ENCODE assay signal across 19 cellular contexts in genomic region chr9:76443887-76444286, GRCh38. TPM values are rescaled to one million over a fixed set of nuclear protein-coding genes. Genes with fewer than 3 reads are reported as not detected.
DNase-seq lines count a peak whose midpoint lies in the region; ATAC-seq and TF ChIP-seq lines count a peak whose summit lies in the region.
"Had no signal": no experiment of that assay in that cellular context is flagged by ENCODE, and none has a peak within 500 bp of the region (broad histone marks: within the 10 kb centered on the region; RNA-seq: fewer than 3 reads in every experiment).

No MANE protein-coding gene starts in this region.

- H3K27me3 ChIP-seq in parathyroid adenoma (ENCODE audit: control insufficient read depth, insufficient read depth, low read length) = no peaks in the 10 kb centered on the region

- H3K79me2 ChIP-seq in OCI-LY7 (ENCODE audit: insufficient read depth, low read depth, low read length) (no peaks in the 10 kb centered on the region), parathyroid adenoma (no peaks in the 10 kb centered on the region)

- H3K4me1 Mint-ChIP-seq in activated T-cell treated with anti-CD3 and anti-CD28 coated beads, Interleukin-2, amount 50 U/mL, for 24 hours (ENCODE audit: low read depth) = peaks cover 54% of the 10 kb centered on the region
- H3K4me1 Mint-ChIP-seq in activated T-helper 2 cell treated with anti-CD3 and anti-CD28 coated beads, Interferon-gamma antibody, Interleukin-2, Interleukin-4, amounts not matched to agents 10 μg/mL and 5 μg/mL and 100 μg/mL, durations not matched to agents 14 hours and 24 hours and 36 hours (ENCODE audit: low read depth) = peaks cover 57% of the 10 kb centered on the region
- H3K4me1 Mint-ChIP-seq in Calu3 (ENCODE audit: low read depth, unreplicated experiment) = peaks cover 17% of the 10 kb centered on the region
- H3K4me1 Mint-ChIP-seq: GM23338 had no signal

- H3K27ac ChIP-seq in OCI-LY7 (ENCODE audit: low read depth, low read length, poor library complexity, severe bottlenecking) = no peak overlapping the region
- peak overlapping the region; percentile 88 for H3K27ac ChIP-seq in parathyroid adenoma
- H3K27ac ChIP-seq: PC-9 had no signal

- H3K9me3 Mint-ChIP-seq in activated T-cell treated with anti-CD3 and anti-CD28 coated beads, Interleukin-2, amount 50 U/mL, for 24 hours = no peaks in the 10 kb centered on the region
- H3K9me3 Mint-ChIP-seq in activated T-helper 2 cell treated with anti-CD3 and anti-CD28 coated beads, Interferon-gamma antibody, Interleukin-2, Interleukin-4, amounts not matched to agents 10 μg/mL and 5 μg/mL and 100 μg/mL, durations not matched to agents 14 hours and 24 hours and 36 hours = no peaks in the 10 kb centered on the region
- H3K9me3 Mint-ChIP-seq in Calu3 (ENCODE audit: low read depth, unreplicated experiment) = no peaks in the 10 kb centered on the region

- H3K4me3 ChIP-seq in OCI-LY7 (ENCODE audit: low read depth, low read length, poor library complexity, severe bottlenecking) (no peak overlapping the region), parathyroid adenoma (ENCODE audit: low read depth, low read length) (no peak overlapping the region)
- H3K4me3 ChIP-seq: GM23338, K562, PC-9 had no signal

- no peaks in the 10 kb centered on the region for H3K9me3 ChIP-seq in OCI-LY7 (ENCODE audit: low read length)
- H3K9me3 ChIP-seq in parathyroid adenoma (ENCODE audit: control insufficient read depth, low read length) = no peaks in the 10 kb centered on the region

- H3K4me2 ChIP-seq in OCI-LY7 (ENCODE audit: low read length) (no peak overlapping the region), parathyroid adenoma (ENCODE audit: low read length) (peak overlapping the region; percentile 3)
- H3K4me2 ChIP-seq: GM23338, PC-9 had no signal

- no peaks in the 10 kb centered on the region for H3K27me3 Mint-ChIP-seq in activated T-cell treated with anti-CD3 and anti-CD28 coated beads, Interleukin-2, amount 50 U/mL, for 24 hours
- no peaks in the 10 kb centered on the region for H3K27me3 Mint-ChIP-seq in activated T-helper 2 cell treated with anti-CD3 and anti-CD28 coated beads, Interferon-gamma antibody, Interleukin-2, Interleukin-4, amounts not matched to agents 10 μg/mL and 5 μg/mL and 100 μg/mL, durations not matched to agents 14 hours and 24 hours and 36 hours (ENCODE audit: low read depth)
- H3K27me3 Mint-ChIP-seq in Calu3 (ENCODE audit: unreplicated experiment) = no peaks in the 10 kb centered on the region

- intact Hi-C loops in OCI-LY7 (cut with micrococcal nuclease; ENCODE audit: unreplicated experiment) = no loop called here
- intact Hi-C loops in activated T-helper 2 cell treated with anti-CD3 and anti-CD28 coated beads, Interferon-gamma antibody, Interleukin-2, Interleukin-4, amounts not matched to agents 10 μg/mL and 5 μg/mL and 100 μg/mL, durations not matched to agents 14 hours and 24 hours and 36 hours (cut with micrococcal nuclease) = loop anchor here (2.0 kb wide), 1 partner anchor 15 kb away; the partner anchor contains the start of gene GCNT1
- intact Hi-C loops in Calu3 (cut with micrococcal nuclease; ENCODE audit: unreplicated experiment) = loop anchor here (5.0 kb wide), 1 partner anchor 42 kb away; no protein-coding TSS in a partner anchor

- no peak for ATAC-seq in HG02759 (IDR thresholded peaks at IDR 0.05; ENCODE audit: unreplicated experiment)
- ATAC-seq: GM23338, HCT116, K562 had no signal

- CTCF ChIA-PET in OCI-LY7 (lab: Charles Lee; ENCODE audit: unreplicated experiment) (no interaction called here), Calu3 (lab: Charles Lee) (interaction anchor here (0.7 kb wide), 1 partner anchor 374 kb away, joined by 3 read pairs; no protein-coding TSS in a partner anchor)

- H3K36me3 Mint-ChIP-seq in activated T-cell treated with anti-CD3 and anti-CD28 coated beads, Interleukin-2, amount 50 U/mL, for 24 hours (ENCODE audit: low read depth) = peaks cover 20% of the 10 kb centered on the region
- peaks cover 25% of the 10 kb centered on the region for H3K36me3 Mint-ChIP-seq in activated T-helper 2 cell treated with anti-CD3 and anti-CD28 coated beads, Interferon-gamma antibody, Interleukin-2, Interleukin-4, amounts not matched to agents 10 μg/mL and 5 μg/mL and 100 μg/mL, durations not matched to agents 14 hours and 24 hours and 36 hours (ENCODE audit: low read depth)
- H3K36me3 Mint-ChIP-seq in Calu3 (ENCODE audit: insufficient read depth, unreplicated experiment) = peaks cover 11% of the 10 kb centered on the region

- H3K9ac ChIP-seq in parathyroid adenoma = no peak overlapping the region

- no peak for TF ChIP-seq CTCF in OCI-LY7 (conservative IDR thresholded peaks at IDR 0.05; ENCODE audit: low read length)
- no peak for TF ChIP-seq CTCF in parathyroid adenoma (IDR thresholded peaks at IDR 0.05)
- TF ChIP-seq CTCF in Calu3 (IDR thresholded peaks at IDR 0.05; ENCODE audit: unreplicated experiment) = no peak

- H3K4me3 Mint-ChIP-seq in activated T-cell treated with anti-CD3 and anti-CD28 coated beads, Interleukin-2, amount 50 U/mL, for 24 hours = peak overlapping the region; percentile 81
- peak overlapping the region; percentile 88 for H3K4me3 Mint-ChIP-seq in activated T-helper 2 cell treated with anti-CD3 and anti-CD28 coated beads, Interferon-gamma antibody, Interleukin-2, Interleukin-4, amounts not matched to agents 10 μg/mL and 5 μg/mL and 100 μg/mL, durations not matched to agents 14 hours and 24 hours and 36 hours (ENCODE audit: low read depth)
- no peak overlapping the region for H3K4me3 Mint-ChIP-seq in Calu3 (ENCODE audit: low read depth, unreplicated experiment)
- H3K4me3 Mint-ChIP-seq: GM23338 had no signal

- H3K4me1 ChIP-seq in OCI-LY7 (ENCODE audit: insufficient read depth, low read length, poor library complexity, severe bottlenecking) (peaks cover 4% of the 10 kb centered on the region), parathyroid adenoma (peaks cover 29% of the 10 kb centered on the region)

- H2AFZ ChIP-seq in OCI-LY7 (ENCODE audit: low read length) (0 out of 2 replicates have a peak overlapping the region, but pooled peaks have one; percentile 42), parathyroid adenoma (peak overlapping the region; percentile 72)
- H2AFZ ChIP-seq: GM23338, PC-9 had no signal

- H3K36me3 ChIP-seq in OCI-LY7 (ENCODE audit: insufficient read depth, low read length) (no peaks in the 10 kb centered on the region), parathyroid adenoma (ENCODE audit: control insufficient read depth, insufficient read depth, low read length) (no peaks in the 10 kb centered on the region)

- no peaks in the 10 kb centered on the region for H4K20me1 ChIP-seq in OCI-LY7 (ENCODE audit: insufficient read depth, low read length)

- H3K27ac Mint-ChIP-seq in activated T-cell treated with anti-CD3 and anti-CD28 coated beads, Interleukin-2, amount 50 U/mL, for 24 hours = peak overlapping the region; percentile 10
- peak overlapping the region; percentile 43 for H3K27ac Mint-ChIP-seq in activated T-helper 2 cell treated with anti-CD3 and anti-CD28 coated beads, Interferon-gamma antibody, Interleukin-2, Interleukin-4, amounts not matched to agents 10 μg/mL and 5 μg/mL and 100 μg/mL, durations not matched to agents 14 hours and 24 hours and 36 hours
- H3K27ac Mint-ChIP-seq in Calu3 (ENCODE audit: unreplicated experiment) = no peak overlapping the region
- H3K27ac Mint-ChIP-seq: GM23338 had no signal

- H3K9me2 ChIP-seq in OCI-LY7 (ENCODE audit: insufficient read depth, low read length) = no peaks in the 10 kb centered on the region

- BruUV-seq in OCI-LY7 (replicated peaks; lab: Mats Ljungman, UMichigan) (no TSS peak), Calu3 (replicated peaks; lab: Mats Ljungman, UMichigan) (no TSS peak)

- POLR2A ChIA-PET in OCI-LY7 (lab: Charles Lee) = interaction anchor here (0.6 kb wide), 2 partner anchors 40 to 522 kb away, joined by 3 to 4 read pairs; no protein-coding TSS in a partner anchor

- no peak for DNase-seq in activated T-cell treated with anti-CD3 and anti-CD28 coated beads, Interleukin-2, amount 50 U/mL, for 24 hours
- no peak for DNase-seq in activated T-cell treated with anti-CD3 and anti-CD28 coated beads, Interleukin-2, amount 50 U/mL, for 48 hours
- DNase-seq in OCI-LY7 (ENCODE audit: low spot score) (no peak), OCI-M1 (lab: John Stamatoyannopoulos, UW) (no peak), Calu3 (no peak)
- no peak for DNase-seq in activated T-helper 2 cell treated with anti-CD3 and anti-CD28 coated beads, Interferon-gamma antibody, Interleukin-2, Interleukin-4, amounts not matched to agents 10 μg/mL and 5 μg/mL and 100 μg/mL, durations not matched to agents 14 hours and 24 hours and 36 hours (ENCODE audit: low spot score)
- DNase-seq: C1 segment of cervical spinal cord, DMS 273 treated with DMSO at 0.1 percent for 48 hours, GF-D8, NCI-H1417 treated with DMSO at 0.1 percent for 48 hours, NCI-H1930, NCI-H69, PC-9 had no signal

RNA-seq across cellular contexts. Expression of gene GCNT1, which starts 15.1 kb away (rescaled TPM):
- total RNA-seq in OCI-LY7 (2014; rRNA removed; shearing (Covaris generic)) = 10.8 and 18.2 TPM in 2 replicates
- total RNA-seq in OCI-LY7 (2022) (29.5 and 38.4 TPM in 2 replicates), Calu3 (2022) (5.0 and 7.9 TPM in 2 replicates)
- total RNA-seq in activated T-helper 2 cell treated with anti-CD3 and anti-CD28 coated beads, Interferon-gamma antibody, Interleukin-2, Interleukin-4, amounts not matched to agents 10 μg/mL and 5 μg/mL and 100 μg/mL, durations not matched to agents 14 hours and 24 hours and 36 hours = 12.1 and 15.0 TPM in 2 replicates
- total RNA-seq: A673 had no signal

RNA-seq across cellular contexts. Expression of gene RFK, which starts 49.7 kb away (rescaled TPM):
- 25.4 and 37.8 TPM in 2 replicates for total RNA-seq in OCI-LY7 (2014; rRNA removed; shearing (Covaris generic))
- total RNA-seq in OCI-LY7 (2022) (27.9 and 28.7 TPM in 2 replicates), Calu3 (2022) (13.0 and 14.0 TPM in 2 replicates)
- total RNA-seq in activated T-helper 2 cell treated with anti-CD3 and anti-CD28 coated beads, Interferon-gamma antibody, Interleukin-2, Interleukin-4, amounts not matched to agents 10 μg/mL and 5 μg/mL and 100 μg/mL, durations not matched to agents 14 hours and 24 hours and 36 hours = 14.9 and 17.1 TPM in 2 replicates
